9 cellular contexts compared by ENCODE assay signal in genomic region chr3:188948658-188949400, GRCh38.
A peak's percentile ranks its signal among the peaks of the same experiment; 100 is the strongest.
DNase-seq lines count a peak whose midpoint lies in the region; ATAC-seq, FAIRE-seq and TF ChIP-seq lines count a peak whose summit lies in the region.
"Had no signal": no experiment of that assay in that cellular context is flagged by ENCODE, and none has a peak within 500 bp of the region (broad histone marks: within the 10 kb centered on the region; RNA-seq: fewer than 3 reads in every experiment).

No MANE protein-coding gene starts in this region.

- H3K36me3 Mint-ChIP-seq in HFFc6 (ENCODE audit: low read depth): no peaks in the 10 kb centered on the region
- no peaks in the 10 kb centered on the region for H3K36me3 Mint-ChIP-seq in activated naive CD4-positive, alpha-beta T cell treated with anti-CD3 and anti-CD28 coated beads, Interleukin-2, amount 10 ng/mL, durations not matched to agents 7 days and 5 days

- peaks cover 66% of the 10 kb centered on the region for H3K4me1 Mint-ChIP-seq in HFFc6 (ENCODE audit: low read depth)
- peaks cover 20% of the 10 kb centered on the region for H3K4me1 Mint-ChIP-seq in activated naive CD4-positive, alpha-beta T cell treated with anti-CD3 and anti-CD28 coated beads, Interleukin-2, amount 10 ng/mL, durations not matched to agents 7 days and 5 days

- peaks cover 5% of the 10 kb centered on the region for H3K27me3 Mint-ChIP-seq in HFFc6 (ENCODE audit: insufficient read depth)
- H3K27me3 Mint-ChIP-seq in activated naive CD4-positive, alpha-beta T cell treated with anti-CD3 and anti-CD28 coated beads, Interleukin-2, amount 10 ng/mL, durations not matched to agents 7 days and 5 days: peaks cover 32% of the 10 kb centered on the region

- no peaks in the 10 kb centered on the region for H3K36me3 ChIP-seq in pancreas

- in situ Hi-C loops in SK-MEL-5 (cut with HindIII; ENCODE audit: low pct_unique_long_range_greater_than_20kb, low sequenced_read_pairs): no loop called here

- peak overlapping the region; percentile 91 for H3K27ac Mint-ChIP-seq in HFFc6
- no peak overlapping the region for H3K27ac Mint-ChIP-seq in activated naive CD4-positive, alpha-beta T cell treated with anti-CD3 and anti-CD28 coated beads, Interleukin-2, amount 10 ng/mL, durations not matched to agents 7 days and 5 days
- H3K27ac Mint-ChIP-seq: T-helper 1 cell treated with Interleukin-12 subunit alpha and Interleukin-12 subunit beta and Interleukin-4 antibody, amounts not matched to agents 30 μg/mL and 1 μg/mL, for 36 hours had no signal

- CTCF ChIA-PET in activated naive CD4-positive, alpha-beta T cell treated with anti-CD3 and anti-CD28 coated beads, Interleukin-2, amount 10 ng/mL, durations not matched to agents 7 days and 5 days (lab: Charles Lee): interaction anchor here (0.7 to 12.2 kb wide), 3 partner anchors 1206 to 1210 kb away, joined by 3 to 331 read pairs (median 8); no protein-coding TSS in a partner anchor

- peak overlapping the region; percentile 89 to 94 (median 92) for H3K27ac ChIP-seq in pancreas

- no peaks in the 10 kb centered on the region for H3K27me3 ChIP-seq in pancreas

- peak overlapping the region; percentile 80 for H3K4me3 Mint-ChIP-seq in HFFc6
- H3K4me3 Mint-ChIP-seq in activated naive CD4-positive, alpha-beta T cell treated with anti-CD3 and anti-CD28 coated beads, Interleukin-2, amount 10 ng/mL, durations not matched to agents 7 days and 5 days: no peak overlapping the region
- H3K4me3 Mint-ChIP-seq: T-helper 1 cell treated with Interleukin-12 subunit alpha and Interleukin-12 subunit beta and Interleukin-4 antibody, amounts not matched to agents 30 μg/mL and 1 μg/mL, for 36 hours had no signal

- WGBS in pancreas, 2 donors: 56 to 58% methylated on average over 6 of the region's 6 CpGs

- H3K9me3 ChIP-seq in pancreas: no peaks in the 10 kb centered on the region

- no peak for TF ChIP-seq CTCF in HFFc6 (IDR thresholded peaks at IDR 0.05)
- TF ChIP-seq CTCF in fibroblast of villous mesenchyme (IDR thresholded peaks at IDR 0.05; ENCODE audit: insufficient read depth, low read depth, low read length): no peak
- TF ChIP-seq CTCF in pancreas (IDR thresholded peaks at IDR 0.05): no peak

- peak; percentile 89 for DNase-seq in HFFc6
- DNase-seq in SK-MEL-5 (ENCODE audit: low read depth, low spot score): peak; percentile 9
- peak; percentile 96 for DNase-seq in fibroblast of villous mesenchyme (ENCODE audit: low read depth)
- peak in 3 of 6 donors; percentile 55 to 71 (median 60) for DNase-seq in pancreas
- no peak for DNase-seq in stimulated activated CD8-positive, alpha-beta memory T cell treated with anti-CD3 and anti-CD28 coated beads, Interleukin-4, amount 100 ng/mL, for 48 hours
- DNase-seq in iPS-NIHi11 (ENCODE audit: low spot score): no peak
- DNase-seq in activated naive CD4-positive, alpha-beta T cell treated with anti-CD3 and anti-CD28 coated beads, Interleukin-2, amount 10 ng/mL, durations not matched to agents 7 days and 5 days: no peak

- ATAC-seq in pancreas (peak; percentile 10 to 36 (median 22)), HG03469 (IDR thresholded peaks at IDR 0.05; ENCODE audit: unreplicated experiment) (no peak)

- H3K4me1 ChIP-seq in pancreas: peaks cover 37 to 43% (median 38%) of the 10 kb centered on the region in 3 donors

- H3K9me3 Mint-ChIP-seq in HFFc6: no peaks in the 10 kb centered on the region
- no peaks in the 10 kb centered on the region for H3K9me3 Mint-ChIP-seq in activated naive CD4-positive, alpha-beta T cell treated with anti-CD3 and anti-CD28 coated beads, Interleukin-2, amount 10 ng/mL, durations not matched to agents 7 days and 5 days
- H3K9me3 Mint-ChIP-seq: T-helper 1 cell treated with Interleukin-12 subunit alpha and Interleukin-12 subunit beta and Interleukin-4 antibody, amounts not matched to agents 30 μg/mL and 1 μg/mL, for 36 hours had no signal

- H3K4me3 ChIP-seq in fibroblast of villous mesenchyme (ENCODE audit: low read depth, low read length) (peak overlapping the region; percentile 44), pancreas (peak overlapping the region in 2 of 4 donors; percentile 9 to 49)

- no peak for FAIRE-seq in pancreas (lab: Jason Lieb, UNC)

- intact Hi-C loops in pancreas (cut with DNase I): loop anchor here in 1 of 3 donors (10.0 kb wide), 1 partner anchor 914 kb away; no protein-coding TSS in a partner anchor

Comparison
In these comparisons a context has a peak if more than half of its experiments do, and no peak if none do; other contexts are left out.
1. DNase-seq: peak in HFFc6 (single experiment), SK-MEL-5 (single experiment) and fibroblast of villous mesenchyme (single experiment); none in stimulated activated CD8-positive, alpha-beta memory T cell treated with anti-CD3 and anti-CD28 coated beads, Interleukin-4, amount 100 ng/mL, for 48 hours (single experiment), iPS-NIHi11 (single experiment) and activated naive CD4-positive, alpha-beta T cell treated with anti-CD3 and anti-CD28 coated beads, Interleukin-2, amount 10 ng/mL, durations not matched to agents 7 days and 5 days (single experiment).